Comparison of ENCODE assay signal across 21 cellular contexts in the genomic region with DNA sequence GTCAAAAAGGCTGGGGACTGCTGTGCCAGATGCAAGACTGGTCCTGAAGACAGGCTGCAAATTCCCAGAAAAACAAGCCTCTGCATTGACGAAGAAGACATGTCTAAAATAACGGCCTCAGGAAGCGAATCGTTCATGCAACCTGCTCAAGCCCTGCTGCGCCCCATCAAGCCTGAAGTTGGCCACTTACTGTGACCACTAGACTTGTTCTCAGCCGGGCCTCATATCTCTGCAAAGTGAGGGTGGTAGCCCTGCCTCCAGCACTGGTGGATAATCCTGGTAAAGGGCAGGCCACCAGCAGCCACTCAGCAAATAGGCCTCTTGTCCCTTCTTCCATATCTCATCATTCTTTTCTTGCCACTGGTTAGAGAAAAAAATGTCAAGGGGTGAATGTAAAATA. TPM values are rescaled to one million over a fixed set of nuclear protein-coding genes. Genes with fewer than 3 reads are reported as not detected.
DNase-seq lines count a peak whose midpoint lies in the region; ATAC-seq and TF ChIP-seq lines count a peak whose summit lies in the region.
"Had no signal": no experiment of that assay in that cellular context is flagged by ENCODE, and none has a peak within 500 bp of the region (broad histone marks: within the 10 kb centered on the region; RNA-seq: fewer than 3 reads in every experiment).

No MANE protein-coding gene starts in this region.

- H3K4me3 Mint-ChIP-seq in endodermal cell = no peak overlapping the region
- H3K4me3 Mint-ChIP-seq: CD8-positive, alpha-beta T cell had no signal

- no peak overlapping the region for H2AFZ ChIP-seq in osteoblast (ENCODE audit: low read length)

- H3K4me1 Mint-ChIP-seq in endodermal cell = peaks cover 8% of the 10 kb centered on the region

- peaks cover 30% of the 10 kb centered on the region for H3K36me3 ChIP-seq in endodermal cell (ENCODE audit: control insufficient read depth, insufficient read depth, low read length)
- peaks cover 18% of the 10 kb centered on the region for H3K36me3 ChIP-seq in osteoblast (ENCODE audit: insufficient read depth, low read length)
- peaks cover 42% of the 10 kb centered on the region for H3K36me3 ChIP-seq in effector memory CD4-positive, alpha-beta T cell (ENCODE audit: control insufficient read depth, insufficient read depth, low read length)

- no peak for TF ChIP-seq CTCF in endodermal cell (conservative IDR thresholded peaks at IDR 0.05)
- no peak for TF ChIP-seq CTCF in osteoblast (IDR thresholded peaks at IDR 0.05; ENCODE audit: extremely low read depth, low read depth, low read length)

- peaks cover 9% of the 10 kb centered on the region for H3K79me2 ChIP-seq in osteoblast (ENCODE audit: insufficient read depth, low read length)

- H3K9me3 Mint-ChIP-seq in endodermal cell = no peaks in the 10 kb centered on the region
- H3K9me3 Mint-ChIP-seq: CD8-positive, alpha-beta T cell had no signal

- H3K27ac ChIP-seq in endodermal cell (ENCODE audit: low read depth, low read length) (no peak overlapping the region), osteoblast (ENCODE audit: low read depth, low read length) (no peak overlapping the region)
- H3K27ac ChIP-seq in effector memory CD4-positive, alpha-beta T cell (ENCODE audit: insufficient read depth, low read length, poor library complexity, severe bottlenecking) = no peak overlapping the region

- no peaks in the 10 kb centered on the region for H3K27me3 Mint-ChIP-seq in endodermal cell (ENCODE audit: insufficient read depth)

- 93 to 95% methylated on average over 5 to 6 of the region's 6 CpGs for WGBS in endodermal cell (ENCODE audit: insufficient coverage in 1 of 2, insufficient read length in 1 of 2), 2 experiments

- H3K4me1 ChIP-seq in endodermal cell (ENCODE audit: control insufficient read depth, insufficient read depth, low read length) = peaks cover 5% of the 10 kb centered on the region
- peaks cover 10% of the 10 kb centered on the region for H3K4me1 ChIP-seq in osteoblast (ENCODE audit: insufficient read depth, low read length)
- H3K4me1 ChIP-seq in effector memory CD4-positive, alpha-beta T cell (ENCODE audit: control insufficient read depth, insufficient read depth, low read length, poor library complexity, severe bottlenecking) = no peaks in the 10 kb centered on the region

- intact Hi-C loops in cardiac septum (cut with DNase I) = no loop called here
- intact Hi-C loops in left cardiac atrium (cut with DNase I) = no loop called here

- H3K4me2 ChIP-seq in osteoblast (ENCODE audit: insufficient read depth, low read length) = no peak overlapping the region

- H3K4me3 ChIP-seq in endodermal cell (ENCODE audit: low read length) (no peak overlapping the region), osteoblast (ENCODE audit: insufficient read depth, low read length) (no peak overlapping the region)
- no peak overlapping the region for H3K4me3 ChIP-seq in effector memory CD4-positive, alpha-beta T cell (ENCODE audit: insufficient read depth, low read depth, low read length, poor library complexity, severe bottlenecking)
- H3K4me3 ChIP-seq: GM12878, K562 had no signal

- ATAC-seq in left cardiac atrium = no peak
- no peak for ATAC-seq in HG02759 (IDR thresholded peaks at IDR 0.05; ENCODE audit: unreplicated experiment)
- no peak for ATAC-seq in GM18511 (IDR thresholded peaks at IDR 0.05; ENCODE audit: unreplicated experiment)
- ATAC-seq: CD8-positive, alpha-beta T cell; GM12878; K562 had no signal

- DNase-seq in cardiac septum (ENCODE audit: low spot score) (peak; percentile 68), left cardiac atrium (no peak), endodermal cell (peak; percentile 30), osteoblast (ENCODE audit: insufficient read length, low spot score, missing footprints) (peak; percentile 81)
- no peak for DNase-seq in effector memory CD4-positive, alpha-beta T cell
- DNase-seq: CD8-positive, alpha-beta T cell; DMS53; EL; NCI-H1092 treated with DMSO at 0.1 percent for 48 hours; NCI-H146; NCI-H2029 treated with DMSO at 0.1 percent for 48 hours; NCI-H2171 treated with DMSO at 0.1 percent for 48 hours; NCI-H446 treated with DMSO at 0.1 percent for 48 hours; NCI-H748 treated with DMSO at 0.1 percent for 48 hours; NK-92 treated with Interleukin-12 subunit alpha and Interleukin-12 subunit beta, amount 100 ng/mL, for 24 hours; SHP77 had no signal

- H4K20me1 ChIP-seq in osteoblast (ENCODE audit: insufficient read depth, low read length) = peaks cover 12% of the 10 kb centered on the region

- no peak overlapping the region for H3K9ac ChIP-seq in endodermal cell (ENCODE audit: extremely low read depth, low read length, poor library complexity, severe bottlenecking)

- H3K9me3 ChIP-seq in endodermal cell (ENCODE audit: control insufficient read depth, low read length) = no peaks in the 10 kb centered on the region
- no peaks in the 10 kb centered on the region for H3K9me3 ChIP-seq in osteoblast (ENCODE audit: low read depth, low read length)
- H3K9me3 ChIP-seq in effector memory CD4-positive, alpha-beta T cell (ENCODE audit: control insufficient read depth, low read length) = no peaks in the 10 kb centered on the region

- no peak overlapping the region for H3K27ac Mint-ChIP-seq in endodermal cell
- H3K27ac Mint-ChIP-seq: CD8-positive, alpha-beta T cell had no signal

- H3K27me3 ChIP-seq in endodermal cell (ENCODE audit: control insufficient read depth, insufficient read depth, low read length, poor library complexity, severe bottlenecking) (no peaks in the 10 kb centered on the region), osteoblast (ENCODE audit: insufficient read depth, low read length) (no peaks in the 10 kb centered on the region)
- H3K27me3 ChIP-seq in effector memory CD4-positive, alpha-beta T cell (replicated peaks; ENCODE audit: control insufficient read depth, insufficient read depth, low read length, poor library complexity, severe bottlenecking) = no peaks in the 10 kb centered on the region

- peaks cover 43% of the 10 kb centered on the region for H3K36me3 Mint-ChIP-seq in endodermal cell (ENCODE audit: low read depth)

RNA-seq across cellular contexts. Expression of a gene that starts 11.8 kb away (rescaled TPM):
- total RNA-seq in cardiac septum (11.8 TPM), left cardiac atrium (10 to 100 TPM; 10.5 to 12.1 TPM), endodermal cell (10 to 100 TPM; 23.2 to 32.2 TPM), osteoblast (21.8 and 24.6 TPM in 2 replicates)
- 20.9 TPM for polyA plus RNA-seq in endodermal cell (2013, experiment 1 of 2)
- polyA plus RNA-seq in endodermal cell (2013, experiment 2 of 2) = 17.8 TPM

RNA-seq across cellular contexts. Expression of a gene that starts 22.4 kb away (rescaled TPM):
- total RNA-seq in cardiac septum = 258 TPM
- 100 to 1,000 TPM; 150 to 169 TPM for total RNA-seq in left cardiac atrium
- total RNA-seq in endodermal cell = 100 to 1,000 TPM in 1 of 2 donors, 10 to 100 TPM in 1; 65.7 to 214 TPM
- 203 TPM for polyA plus RNA-seq in endodermal cell (2013, experiment 1 of 2)
- 171 TPM for polyA plus RNA-seq in endodermal cell (2013, experiment 2 of 2)
- total RNA-seq in osteoblast = 187 and 237 TPM in 2 replicates

RNA-seq across cellular contexts. Expression of a gene that starts 40.5 kb away (rescaled TPM):
- total RNA-seq in cardiac septum (not detected), left cardiac atrium (not detected), endodermal cell (under 1 TPM; 0.37 to 0.40 TPM), osteoblast (not detected in 2 replicates)
- polyA plus RNA-seq in endodermal cell (2013, experiment 1 of 2) = 4.0 TPM
- 1.9 TPM for polyA plus RNA-seq in endodermal cell (2013, experiment 2 of 2)
- total RNA-seq: CD8-positive, alpha-beta T cell had no signal
- polyA plus RNA-seq: BJ, GM12878, K562 had no signal

Comparison
In these comparisons a context has a peak if more than half of its experiments do, and no peak if none do; other contexts are left out.
1. DNase-seq: peak in cardiac septum (single experiment), endodermal cell (single experiment) and osteoblast (single experiment); none in left cardiac atrium (single experiment) and effector memory CD4-positive, alpha-beta T cell (0 of 3).